In genomic region chr2:126634273-126634861, GRCh38 we compare ENCODE assay signal across 8 cellular contexts. TPM values are rescaled to one million over a fixed set of nuclear protein-coding genes. Genes with fewer than 3 reads are reported as not detected.
DNase-seq lines count a peak whose midpoint lies in the region; ATAC-seq, FAIRE-seq and TF ChIP-seq lines count a peak whose summit lies in the region.

No MANE protein-coding gene starts in this region.

- TF ChIP-seq EP300 in GM12878 (IDR thresholded peaks at IDR 0.05; ENCODE audit: borderline replicate concordance in 1 of 2, control insufficient read depth in 1 of 2, low read depth in 2 of 2, low read length in 2 of 2) = no peak

- peak; percentile 9 for DNase-seq in NK-92 (lab: John Stamatoyannopoulos, UW; ENCODE audit: unreplicated experiment)
- no peak for DNase-seq in NK-92 treated with Interleukin-12 subunit alpha and Interleukin-12 subunit beta, amount 100 ng/mL, for 24 hours (lab: John Stamatoyannopoulos, UW)
- peak; percentile 8 for DNase-seq in M059J (ENCODE audit: low read depth)
- DNase-seq in GM12878 (ENCODE audit: low read depth, low spot score) = no peak
- no peak for DNase-seq in osteoblast (ENCODE audit: insufficient read length, low spot score, missing footprints)
- no peak for DNase-seq in GOT3 (lab: John Stamatoyannopoulos, UW)

- peak; percentile 61 to 69 (median 67); a peak in 5 of 6 replicates for TF ChIP-seq CTCF in GM12878 (IDR thresholded peaks at IDR 0.05 in 2 of 3, conservative IDR thresholded peaks at IDR 0.05 in 1 of 3; ENCODE audit: control insufficient read depth in 2 of 3, extremely low read depth in 1 of 3, insufficient read depth in 1 of 3, low read depth in 3 of 3, low read length in 3 of 3)
- peak; percentile 62 for TF ChIP-seq CTCF in osteoblast (IDR thresholded peaks at IDR 0.05; ENCODE audit: extremely low read depth, low read depth, low read length)

- H3K9me3 ChIP-seq in GM12878 (replicated peaks; ENCODE audit: control insufficient read depth, insufficient read depth, low read length) = no peaks in the 10 kb centered on the region
- H3K9me3 ChIP-seq in osteoblast (ENCODE audit: low read depth, low read length) = no peaks in the 10 kb centered on the region

- intact Hi-C loops in GM12878 (cut with micrococcal nuclease; ENCODE audit: unreplicated experiment) = loop anchor here (1.0 kb wide), 1 partner anchor 106 kb away; no protein-coding TSS in a partner anchor

- no peak overlapping the region for H3K4me3 ChIP-seq in GM12878
- no peak overlapping the region for H3K4me3 ChIP-seq in osteoblast (ENCODE audit: insufficient read depth, low read length)

- no peak overlapping the region for H3K9ac ChIP-seq in GM12878 (ENCODE audit: control insufficient read depth, insufficient read depth, low read length)

- H2AFZ ChIP-seq in GM12878 (ENCODE audit: control insufficient read depth, low read depth, low read length) (no peak overlapping the region), osteoblast (ENCODE audit: low read length) (no peak overlapping the region)

- no peaks in the 10 kb centered on the region for H3K79me2 ChIP-seq in GM12878 (ENCODE audit: control insufficient read depth, insufficient read depth, low read length)
- H3K79me2 ChIP-seq in osteoblast (ENCODE audit: insufficient read depth, low read length) = no peaks in the 10 kb centered on the region

- ATAC-seq in GM12878 (peak; percentile 64), GM21360 (IDR thresholded peaks at IDR 0.05; ENCODE audit: unreplicated experiment) (no peak), HG03159 (IDR thresholded peaks at IDR 0.05; ENCODE audit: unreplicated experiment) (no peak)

- SMC1A ChIA-PET in GM12878 (lab: Charles Lee; ENCODE audit: uncharacterized antibody, unreplicated experiment) = interaction anchor here (0.9 to 5.2 kb wide), 10 partner anchors 9 to 143 kb away, joined by 3 to 40 read pairs (median 5); no protein-coding TSS in a partner anchor

- TF ChIP-seq POLR2A in GM12878 (IDR thresholded peaks at IDR 0.05; ENCODE audit: low read depth, low read length) = no peak

- H3K27me3 ChIP-seq in GM12878 (replicated peaks in 1 of 2; ENCODE audit: control insufficient read depth in 2 of 2, insufficient read depth in 2 of 2, low read length in 1 of 2) = no peaks in the 10 kb centered on the region
- no peaks in the 10 kb centered on the region for H3K27me3 ChIP-seq in osteoblast (ENCODE audit: insufficient read depth, low read length)

- CTCF ChIA-PET in GM12878 (lab: Yijun Ruan, JAX) = interaction anchor here (1.0 to 9.1 kb wide), 10 partner anchors 9 to 731 kb away, joined by 3 to 84 read pairs (median 6); no protein-coding TSS in a partner anchor

- in situ Hi-C loops in GM12878 (cut with MboI) = no loop called here

- H3K4me1 ChIP-seq in GM12878 (ENCODE audit: control insufficient read depth, insufficient read depth, low read length) = no peaks in the 10 kb centered on the region
- H3K4me1 ChIP-seq in osteoblast (ENCODE audit: insufficient read depth, low read length) = no peaks in the 10 kb centered on the region

- peak; percentile 89 for FAIRE-seq in GM12878 (lab: Jason Lieb, UNC)

- H3K36me3 ChIP-seq in GM12878 (ENCODE audit: control insufficient read depth in 2 of 2, insufficient read depth in 2 of 2, low read length in 1 of 2) = no peaks in the 10 kb centered on the region
- H3K36me3 ChIP-seq in osteoblast (ENCODE audit: insufficient read depth, low read length) = no peaks in the 10 kb centered on the region

- peak; percentile 65 for TF ChIP-seq RAD21 in GM12878 (IDR thresholded peaks at IDR 0.05; ENCODE audit: insufficient read depth, low read depth, low read length)

- RAD21 ChIA-PET in GM12878 (lab: Charles Lee; ENCODE audit: unreplicated experiment) = interaction anchor here (1.1 to 5.0 kb wide), 3 partner anchors 10 to 106 kb away, joined by 3 to 23 read pairs (median 17); no protein-coding TSS in a partner anchor

- POLR2A ChIA-PET in GM12878 (lab: Charles Lee) = no interaction called here

- H3K27ac ChIP-seq in GM12878 (ENCODE audit: control insufficient read depth, insufficient read depth) = no peak overlapping the region
- no peak overlapping the region for H3K27ac ChIP-seq in osteoblast (ENCODE audit: low read depth, low read length)

- BruUV-seq in GM12878 (replicated peaks; lab: Mats Ljungman, UMichigan) = no TSS peak

- 18% methylated on average over 12 of the region's 12 CpGs for WGBS in GM12878 (ENCODE audit: insufficient coverage, insufficient replicate concordance, low lambda C conversion rate, missing lambda C conversion rate)

- H4K20me1 ChIP-seq in GM12878 (ENCODE audit: control insufficient read depth, insufficient read depth) (no peaks in the 10 kb centered on the region), osteoblast (ENCODE audit: insufficient read depth, low read length) (no peaks in the 10 kb centered on the region)

- H3K4me2 ChIP-seq in GM12878 (ENCODE audit: control insufficient read depth, insufficient read depth) (no peak overlapping the region), osteoblast (ENCODE audit: insufficient read depth, low read length) (no peak overlapping the region)

TF ChIP-seq in GM12878, 131 proteins besides CTCF, POLR2A, EP300 and RAD21:
- TF ChIP-seq NBN (IDR thresholded peaks at IDR 0.05) (no peak), RBBP5 (conservative IDR thresholded peaks at IDR 0.05) (no peak), SMC3 (IDR thresholded peaks at IDR 0.05; ENCODE audit: borderline replicate concordance, low read length) (peak; percentile 58; the same call in 1 of the 2 replicates), ZBTB33 (IDR thresholded peaks at IDR 0.05) (no peak), TBL1XR1 (IDR thresholded peaks at IDR 0.05; ENCODE audit: low read depth, low read length) (no peak), MAX (IDR thresholded peaks at IDR 0.05; ENCODE audit: low read depth, low read length) (no peak), NR2F1 (conservative IDR thresholded peaks at IDR 0.05) (no peak), SP1 (IDR thresholded peaks at IDR 0.05; ENCODE audit: low read depth, low read length) (no peak), YY1 (IDR thresholded peaks at IDR 0.05; ENCODE audit: low read depth, low read length) (0 out of 2 replicates have a peak, but pooled peaks have one; percentile 36), ZNF622 (IDR thresholded peaks at IDR 0.05) (no peak), ZSCAN29 (IDR thresholded peaks at IDR 0.05) (no peak), POU2F2 (IDR thresholded peaks at IDR 0.05; ENCODE audit: borderline replicate concordance, low read depth, low read length) (no peak)

RNA-seq across cellular contexts. Expression of gene GYPC, which starts 21.6 kb away (rescaled TPM):
- total RNA-seq in M059J (2014; rRNA removed; shearing (Covaris generic)) = 4.1 and 7.4 TPM in 2 replicates
- total RNA-seq in GM12878 (2013; cell fraction: nucleolus; rRNA removed) = 88.5 and 88.9 TPM in 2 replicates
- total RNA-seq in GM12878 (2014; rRNA removed) (139 TPM in 2 replicates), GM12878 (2014; rRNA removed; fragmentation: Illumina TruSeq; extraction: Trizol) (79.2 and 82.0 TPM in 2 replicates), GM12878 (2021) (80.1 and 85.2 TPM in 2 replicates), osteoblast (101 TPM in 2 replicates)
- 46.1 TPM for polyA plus RNA-seq in GM12878 (2011; ENCODE audit: low read depth)
- polyA plus RNA-seq in GM12878 (2011; rRNA removed) (95.2 and 132 TPM in 2 replicates), GM12878 (2014; fragmentation: Illumina TruSeq; extraction: Trizol) (26.4 and 72.9 TPM in 2 replicates), GM12878 (2014; fragmentation: Nextera tagmentation; extraction: Ambion mirVana) (10 to 100 TPM; 26.2 to 37.8 TPM), GM12878 (2014; rRNA removed) (143 and 150 TPM in 2 replicates), GM12878 (2016; fragmentation: Nextera tagmentation; extraction: Ambion mirVana) (10 to 100 TPM; 80.7 to 87.6 TPM)
- 184 and 207 TPM in 2 replicates for polyA plus RNA-seq in GM12878 (2011; cell fraction: cytosol; rRNA removed)
- polyA plus RNA-seq in GM12878 (2011; cell fraction: nucleus; rRNA removed) = 70.7 and 93.4 TPM in 2 replicates
- polyA plus RNA-seq in GM12878 (2012) = 109 and 131 TPM in 2 replicates
- 133 and 136 TPM in 2 replicates for polyA minus RNA-seq in GM12878 (2011; rRNA and poly(A)+ RNA removed)
- 29.8 and 36.8 TPM in 2 replicates for polyA minus RNA-seq in GM12878 (2011; cell fraction: cytosol; rRNA and poly(A)+ RNA removed)
- 19.5 and 31.5 TPM in 2 replicates for polyA minus RNA-seq in GM12878 (2011; cell fraction: nucleus; rRNA and poly(A)+ RNA removed)

Comparison
In these comparisons a context has a peak if more than half of its experiments do, and no peak if none do; other contexts are left out.
1. DNase-seq: peak in NK-92 (single experiment) and M059J (single experiment); none in NK-92 treated with Interleukin-12 subunit alpha and Interleukin-12 subunit beta, amount 100 ng/mL, for 24 hours (single experiment), GM12878 (single experiment), osteoblast (single experiment) and GOT3 (single experiment).